22 cellular contexts compared by ENCODE assay signal in genomic region chr7:41964354-41964753, GRCh38.
A peak's percentile ranks its signal among the peaks of the same experiment; 100 is the strongest.
DNase-seq lines count a peak whose midpoint lies in the region; ATAC-seq, FAIRE-seq and TF ChIP-seq lines count a peak whose summit lies in the region.
"Had no signal": no experiment of that assay in that cellular context is flagged by ENCODE, and none has a peak within 500 bp of the region (broad histone marks: within the 10 kb centered on the region; RNA-seq: fewer than 3 reads in every experiment).

No MANE protein-coding gene starts in this region.

- no peak for DNase-seq in SK-N-SH
- DNase-seq in bronchial epithelial cell (ENCODE audit: low read depth), result no peak
- DNase-seq in osteocyte (ENCODE audit: extremely low spot score, unreplicated experiment), result peak; percentile 53
- no peak for DNase-seq in NCI-H1694 treated with DMSO at 0.1 percent for 48 hours (lab: John Stamatoyannopoulos, UW)
- no peak for DNase-seq in hepatocyte (ENCODE audit: low spot score)
- DNase-seq: AML-193; Caco-2; Calu3; CD4-positive, alpha-beta T cell; CD8-positive, alpha-beta T cell; DMS79 treated with DMSO at 0.1 percent for 48 hours; GF-D8 had no signal

- H3K4me3 Mint-ChIP-seq in osteocyte (ENCODE audit: unreplicated experiment), result no peak overlapping the region
- H3K4me3 Mint-ChIP-seq: B cell; CD4-positive, alpha-beta T cell; CD8-positive, alpha-beta T cell had no signal

- H3K9me3 ChIP-seq in SK-N-SH, result no peaks in the 10 kb centered on the region
- no peaks in the 10 kb centered on the region for H3K9me3 ChIP-seq in hepatocyte (ENCODE audit: low read depth)
- H3K9me3 ChIP-seq: A549, Caco-2 had no signal

- H3K79me2 ChIP-seq in SK-N-SH (ENCODE audit: insufficient read depth) (no peaks in the 10 kb centered on the region), hepatocyte (no peaks in the 10 kb centered on the region)

- TF ChIP-seq CTCF in SK-N-SH (IDR thresholded peaks at IDR 0.05) (no peak), bronchial epithelial cell (IDR thresholded peaks at IDR 0.05; ENCODE audit: insufficient read depth, low read length, severe bottlenecking) (no peak), osteocyte (IDR thresholded peaks at IDR 0.05) (no peak), hepatocyte (IDR thresholded peaks at IDR 0.05; ENCODE audit: poor library complexity) (no peak)

- H3K36me3 ChIP-seq in SK-N-SH (replicated peaks in 1 of 2; ENCODE audit: control insufficient read depth in 1 of 2, insufficient read depth in 2 of 2, low read length in 1 of 2), result no peaks in the 10 kb centered on the region
- peaks cover 14% of the 10 kb centered on the region for H3K36me3 ChIP-seq in bronchial epithelial cell (ENCODE audit: control insufficient read depth, insufficient read depth, low read length)
- H3K36me3 ChIP-seq in hepatocyte (replicated peaks; ENCODE audit: insufficient read depth, low read depth), result no peaks in the 10 kb centered on the region

- H3K9me3 Mint-ChIP-seq in osteocyte (ENCODE audit: unreplicated experiment), result no peaks in the 10 kb centered on the region
- H3K9me3 Mint-ChIP-seq: CD4-positive, alpha-beta T cell; CD8-positive, alpha-beta T cell had no signal

- H3K27me3 Mint-ChIP-seq in osteocyte (ENCODE audit: unreplicated experiment), result no peaks in the 10 kb centered on the region

- TF ChIP-seq EP300 in SK-N-SH (IDR thresholded peaks at IDR 0.05; ENCODE audit: borderline replicate concordance in 1 of 2, low read depth in 1 of 2, low read length in 1 of 2), result no peak

- H3K27me3 ChIP-seq in SK-N-SH (ENCODE audit: insufficient read depth), result peaks cover 43% of the 10 kb centered on the region; the same call in 1 of the 2 replicates
- H3K27me3 ChIP-seq in bronchial epithelial cell (ENCODE audit: control insufficient read depth, insufficient read depth, low read length), result no peaks in the 10 kb centered on the region
- no peaks in the 10 kb centered on the region for H3K27me3 ChIP-seq in hepatocyte
- H3K27me3 ChIP-seq: BLaER1 treated with 17β-estradiol and CSF1 and Interleukin-3, amounts not matched to agents 10 nM and 100 nM had no signal

- H3K36me3 Mint-ChIP-seq in osteocyte (ENCODE audit: unreplicated experiment), result peaks cover 57% of the 10 kb centered on the region
- H3K36me3 Mint-ChIP-seq: CD8-positive, alpha-beta T cell had no signal

- 28% methylated on average over 14 of the region's 15 CpGs for WGBS in SK-N-SH (ENCODE audit: low lambda C conversion rate)
- 90% methylated on average over 15 of the region's 15 CpGs for WGBS in hepatocyte (ENCODE audit: low lambda C conversion rate, missing lambda C conversion rate)

- H3K4me1 ChIP-seq in SK-N-SH (ENCODE audit: control insufficient read depth in 1 of 2, insufficient read depth in 2 of 2, low read depth in 1 of 2, low read length in 1 of 2) (no peaks in the 10 kb centered on the region), hepatocyte (ENCODE audit: insufficient read depth) (no peaks in the 10 kb centered on the region)
- H3K4me1 ChIP-seq: A549, Caco-2 had no signal

- H3F3A ChIP-seq in SK-N-SH (replicated peaks; ENCODE audit: insufficient read depth), result no peaks in the 10 kb centered on the region

- no peak for TF ChIP-seq RAD21 in SK-N-SH (IDR thresholded peaks at IDR 0.05; ENCODE audit: low read length)

- no peak for ATAC-seq in GM19452 (IDR thresholded peaks at IDR 0.05; ENCODE audit: unreplicated experiment)
- ATAC-seq: A549; CD8-positive, alpha-beta T cell had no signal

- H3K4me2 ChIP-seq in SK-N-SH, result no peak overlapping the region
- H3K4me2 ChIP-seq in hepatocyte, result no peak overlapping the region
- H3K4me2 ChIP-seq: A549; BLaER1 treated with 17β-estradiol and CSF1 and Interleukin-3, amounts not matched to agents 10 nM and 100 nM had no signal

- H4K20me1 ChIP-seq in SK-N-SH (ENCODE audit: insufficient read depth), result no peaks in the 10 kb centered on the region
- H4K20me1 ChIP-seq in hepatocyte (ENCODE audit: insufficient read depth, poor library complexity, severe bottlenecking), result no peaks in the 10 kb centered on the region
- H4K20me1 ChIP-seq: BLaER1 treated with 17β-estradiol and CSF1 and Interleukin-3, amounts not matched to agents 10 nM and 100 nM had no signal

- H3K27ac Mint-ChIP-seq in osteocyte (ENCODE audit: unreplicated experiment), result no peak overlapping the region
- H3K27ac Mint-ChIP-seq: B cell; CD4-positive, alpha-beta T cell; CD8-positive, alpha-beta T cell had no signal

- peak; percentile 43 for FAIRE-seq in bronchial epithelial cell (lab: Jason Lieb, UNC)
- FAIRE-seq: A549, D721Med, G401.6, GM12891, GM19239 had no signal

- POLR2A ChIA-PET in SK-N-SH (lab: Yijun Ruan, JAX), result no interaction called here

- no peaks in the 10 kb centered on the region for H3K9me2 ChIP-seq in SK-N-SH
- H3K9me2 ChIP-seq in hepatocyte (replicated peaks; ENCODE audit: insufficient read depth), result no peaks in the 10 kb centered on the region

- H3K4me3 ChIP-seq in SK-N-SH (ENCODE audit: low read depth in 2 of 2, low read length in 1 of 2) (no peak overlapping the region), bronchial epithelial cell (ENCODE audit: low read depth, low read length) (no peak overlapping the region), hepatocyte (no peak overlapping the region)
- H3K4me3 ChIP-seq: A549; BLaER1 treated with 17β-estradiol and CSF1 and Interleukin-3, amounts not matched to agents 10 nM and 100 nM had no signal

- peaks cover 12% of the 10 kb centered on the region for H3K4me1 Mint-ChIP-seq in osteocyte (ENCODE audit: unreplicated experiment)
- H3K4me1 Mint-ChIP-seq: B cell had no signal

- H2AFZ ChIP-seq in SK-N-SH (ENCODE audit: low read depth) (no peak overlapping the region), hepatocyte (no peak overlapping the region)

- CTCF ChIA-PET in SK-N-SH (lab: Yijun Ruan, JAX), result interaction anchor here (1.0 to 6.5 kb wide), 4 partner anchors 9 to 22 kb away, joined by 4 to 51 read pairs (median 26); no protein-coding TSS in a partner anchor

- no peak overlapping the region for H3K9ac ChIP-seq in SK-N-SH
- H3K9ac ChIP-seq: BLaER1 treated with 17β-estradiol and CSF1 and Interleukin-3, amounts not matched to agents 10 nM and 100 nM had no signal

- H3K27ac ChIP-seq in SK-N-SH (ENCODE audit: low read depth in 2 of 2, low read length in 1 of 2), result no peak overlapping the region
- H3K27ac ChIP-seq in hepatocyte, result no peak overlapping the region
- H3K27ac ChIP-seq: 22Rv1; A549; BLaER1 treated with 17β-estradiol and CSF1 and Interleukin-3, amounts not matched to agents 10 nM and 100 nM; C4-2B had no signal

TF ChIP-seq in SK-N-SH, 30 proteins besides CTCF, POLR2A, EP300 and RAD21:
- TF ChIP-seq ZBTB33 (IDR thresholded peaks at IDR 0.05; ENCODE audit: borderline replicate concordance, low read depth), result no peak
- peak; percentile 84 for TF ChIP-seq REST (IDR thresholded peaks at IDR 0.05; ENCODE audit: low read depth, low read length)
- no peak for TF ChIP-seq SIN3A (IDR thresholded peaks at IDR 0.05; ENCODE audit: borderline replicate concordance, low read depth, low read length)
